11 cellular contexts compared by ENCODE assay signal in genomic region chr11:125163431-125164011, GRCh38. TPM values are rescaled to one million over a fixed set of nuclear protein-coding genes. Genes with fewer than 3 reads are reported as not detected.
DNase-seq lines count a peak whose midpoint lies in the region; ATAC-seq and TF ChIP-seq lines count a peak whose summit lies in the region.
"Had no signal": no experiment of that assay in that cellular context is flagged by ENCODE, and none has a peak within 500 bp of the region (broad histone marks: within the 10 kb centered on the region; RNA-seq: fewer than 3 reads in every experiment).

No MANE protein-coding gene starts in this region.

- H3K4me2 ChIP-seq in neural progenitor cell, result peak overlapping the region; percentile 95

- H3K9ac ChIP-seq in neural progenitor cell (no peak overlapping the region), colonic mucosa (ENCODE audit: low read depth in 2 of 2, low read length in 2 of 2) (no peak overlapping the region)

- H3K27ac ChIP-seq in SJCRH30, result peak overlapping the region; percentile 63; the same call in 1 of the 2 replicates
- peak overlapping the region in 3 of 4 donors; percentile 44 to 85 (median 84) for H3K27ac ChIP-seq in esophagus squamous epithelium
- no peak overlapping the region for H3K27ac ChIP-seq in neural progenitor cell
- H3K27ac ChIP-seq in colonic mucosa, result no peak overlapping the region
- H3K27ac ChIP-seq: PC-9 had no signal

- peaks cover 4% of the 10 kb centered on the region for H3K36me3 Mint-ChIP-seq in neural progenitor cell

- ATAC-seq in HG03432 (IDR thresholded peaks at IDR 0.05; ENCODE audit: unreplicated experiment) (no peak), HG03175 (IDR thresholded peaks at IDR 0.05; ENCODE audit: unreplicated experiment) (no peak)

- no peaks in the 10 kb centered on the region for H3K9me3 Mint-ChIP-seq in neural progenitor cell

- H4K20me1 ChIP-seq in neural progenitor cell (ENCODE audit: low read depth), result peaks cover 23% of the 10 kb centered on the region

- H2AFZ ChIP-seq in neural progenitor cell (replicated peaks), result no peak overlapping the region
- H2AFZ ChIP-seq: PC-9 had no signal

- H3K9me3 ChIP-seq in SJCRH30 (replicated peaks) (no peaks in the 10 kb centered on the region), esophagus squamous epithelium (no peaks in the 10 kb centered on the region), neural progenitor cell (ENCODE audit: low read depth) (no peaks in the 10 kb centered on the region), colonic mucosa (no peaks in the 10 kb centered on the region)

- H3K27me3 ChIP-seq in SJCRH30 (no peaks in the 10 kb centered on the region), esophagus squamous epithelium (peaks cover 0 to 51% (median 2%) of the 10 kb centered on the region in 4 donors), neural progenitor cell (peaks cover 14% of the 10 kb centered on the region), colonic mucosa (peaks cover 33% of the 10 kb centered on the region)

- DNase-seq in ELF-1 (ENCODE audit: low read depth, low spot score) (peak; percentile 77), SJCRH30 (peak in 1 of 2 experiments; percentile 36), esophagus squamous epithelium (lab: John Stamatoyannopoulos, UW) (no peak), neural progenitor cell (ENCODE audit: low spot score) (peak; percentile 86), NCI-H510A treated with DMSO at 0.1 percent for 48 hours (lab: John Stamatoyannopoulos, UW) (no peak), colonic mucosa (no peak)
- DNase-seq: NCI-H2029 treated with DMSO at 0.1 percent for 48 hours had no signal

- H3K4me3 ChIP-seq in SJCRH30 (peak overlapping the region; percentile 95), esophagus squamous epithelium (no peak overlapping the region), neural progenitor cell (peak overlapping the region; percentile 88), colonic mucosa (no peak overlapping the region)
- H3K4me3 ChIP-seq: PC-9 had no signal

- no peaks in the 10 kb centered on the region for H3K36me3 ChIP-seq in SJCRH30
- no peaks in the 10 kb centered on the region for H3K36me3 ChIP-seq in esophagus squamous epithelium
- no peaks in the 10 kb centered on the region for H3K36me3 ChIP-seq in neural progenitor cell
- H3K36me3 ChIP-seq in colonic mucosa, result no peaks in the 10 kb centered on the region

- H3K27ac Mint-ChIP-seq in neural progenitor cell, result peak overlapping the region; percentile 98

- peaks cover 52% of the 10 kb centered on the region for H3K4me1 Mint-ChIP-seq in neural progenitor cell

- peak overlapping the region; percentile 85 for H3K4me3 Mint-ChIP-seq in neural progenitor cell

- H3K4me1 ChIP-seq in SJCRH30 (peaks cover 13% of the 10 kb centered on the region), esophagus squamous epithelium (peaks cover 15 to 50% (median 19%) of the 10 kb centered on the region in 3 donors), neural progenitor cell (peaks cover 33% of the 10 kb centered on the region), colonic mucosa (no peaks in the 10 kb centered on the region)

- TF ChIP-seq CTCF in esophagus squamous epithelium (IDR thresholded peaks at IDR 0.05) (no peak), neural progenitor cell (IDR thresholded peaks at IDR 0.05) (no peak), colonic mucosa (IDR thresholded peaks at IDR 0.05) (no peak)

- H3K27me3 Mint-ChIP-seq in neural progenitor cell (ENCODE audit: insufficient read depth, low read depth), result peaks cover 12% of the 10 kb centered on the region

- peaks cover 32% of the 10 kb centered on the region for H3K79me2 ChIP-seq in neural progenitor cell (ENCODE audit: low read depth)

- 74 to 88% methylated on average over 5 of the region's 6 CpGs for WGBS in esophagus squamous epithelium, 2 donors

- intact Hi-C loops in esophagus squamous epithelium (cut with DNase I), result loop anchor here (5.0 kb wide), 1 partner anchor 184 kb away; no protein-coding TSS in a partner anchor
- intact Hi-C loops in colonic mucosa (cut with DNase I), result loop anchor here (5.0 kb wide), 1 partner anchor 184 kb away; no protein-coding TSS in a partner anchor

- peaks cover 50% of the 10 kb centered on the region for H3F3A ChIP-seq in neural progenitor cell (ENCODE audit: low read depth)

- no peak for TF ChIP-seq POLR2A in esophagus squamous epithelium (IDR thresholded peaks at IDR 0.05)

RNA-seq across cellular contexts. Expression of gene PKNOX2, which starts 1.0 kb away (rescaled TPM):
- 13.1 and 15.1 TPM in 2 replicates for total RNA-seq in SJCRH30 (2014; rRNA removed; shearing (Covaris generic))
- total RNA-seq in esophagus squamous epithelium, result 1 to 10 TPM in 2 of 4 donors, under 1 TPM in 1, not detected in 1; 0.40 to 5.9 (median 1.1) TPM
- 4.3 and 7.2 TPM in 2 replicates for total RNA-seq in neural progenitor cell (ENCODE audit: low replicate concordance)
- total RNA-seq in colonic mucosa, result 1 to 10 TPM in 1 of 2 donors, under 1 TPM in 1; 0.52 to 1.3 TPM
- total RNA-seq: epithelial cell of proximal tubule, PC-9 had no signal

RNA-seq across cellular contexts. Expression of gene TMEM218, which starts 52.1 kb away (rescaled TPM):
- 19.1 and 22.0 TPM in 2 replicates for total RNA-seq in SJCRH30 (2014; rRNA removed; shearing (Covaris generic))
- total RNA-seq in esophagus squamous epithelium, result 10 to 100 TPM in 3 of 4 donors, 1 to 10 TPM in 1; 7.5 to 17.3 (median 13.9) TPM
- 44.1 and 47.9 TPM in 2 replicates for total RNA-seq in neural progenitor cell (ENCODE audit: low replicate concordance)
- total RNA-seq in colonic mucosa, result 10 to 100 TPM in 1 of 2 donors, 1 to 10 TPM in 1; 8.7 to 17.3 TPM

Comparison
In these comparisons a context has a peak if more than half of its experiments do, and no peak if none do; other contexts are left out.
1. DNase-seq: peak in ELF-1 (single experiment) and neural progenitor cell (single experiment); none in esophagus squamous epithelium (single experiment), NCI-H510A treated with DMSO at 0.1 percent for 48 hours (single experiment) and colonic mucosa (single experiment).
2. H3K27ac ChIP-seq: peak in SJCRH30 (single experiment) and esophagus squamous epithelium (3 of 4); none in neural progenitor cell (single experiment) and colonic mucosa (single experiment).
3. H3K4me3 ChIP-seq: peak in SJCRH30 (single experiment) and neural progenitor cell (single experiment); none in esophagus squamous epithelium (0 of 4) and colonic mucosa (single experiment).